Comparison of ENCODE assay signal across 20 cellular contexts in genomic region chr1:189513091-189513490, GRCh38.
"Had no signal": no experiment of that assay in that cellular context is flagged by ENCODE, and none has a peak within 500 bp of the region (broad histone marks: within the 10 kb centered on the region; RNA-seq: fewer than 3 reads in every experiment).

No MANE protein-coding gene starts in this region.

- H2AFZ ChIP-seq: parathyroid adenoma had no signal

- ATAC-seq: activated naive CD8-positive, alpha-beta T cell treated with anti-CD3 and anti-CD28 coated beads, Interleukin-2, amount 50 U/mL, for 24 hours; foreskin keratinocyte; natural killer cell; stimulated activated memory B cell treated with anti-CD40 and anti-IgM and Interleukin-4, amounts not matched to agents 10 μg/mL and 1 μg/mL and 100 μg/mL, for 72 hours had no signal

- H3K36me3 Mint-ChIP-seq: activated CD4-positive, alpha-beta memory T cell treated with anti-CD3 and anti-CD28 coated beads for 36 hours; activated naive CD4-positive, alpha-beta T cell treated with anti-CD3 and anti-CD28 coated beads, Interleukin-2, amount 10 ng/mL, durations not matched to agents 7 days and 5 days; brain; stimulated activated memory B cell treated with anti-CD40 and anti-IgM and Interleukin-4, amounts not matched to agents 10 μg/mL and 1 μg/mL and 100 μg/mL, for 72 hours had no signal

- H3K27me3 ChIP-seq: foreskin keratinocyte, sigmoid colon had no signal

- H3K4me1 Mint-ChIP-seq: activated B cell treated with CpG ODN at 0.5 μM for 24 hours; activated naive CD4-positive, alpha-beta T cell treated with anti-CD3 and anti-CD28 coated beads, Interleukin-2, amount 10 ng/mL, durations not matched to agents 7 days and 5 days; activated naive CD8-positive, alpha-beta T cell treated with anti-CD3 and anti-CD28 coated beads, Interleukin-2, amount 50 U/mL, for 24 hours; brain; natural killer cell; stimulated activated memory B cell treated with anti-CD40 and anti-IgM and Interleukin-4, amounts not matched to agents 10 μg/mL and 1 μg/mL and 100 μg/mL, for 72 hours had no signal

- H3K9me3 ChIP-seq: lower lobe of right lung, sigmoid colon had no signal

- H3K27me3 Mint-ChIP-seq: activated B cell treated with CpG ODN at 0.5 μM for 24 hours; activated CD4-positive, alpha-beta memory T cell treated with anti-CD3 and anti-CD28 coated beads for 36 hours; activated naive CD4-positive, alpha-beta T cell treated with anti-CD3 and anti-CD28 coated beads, Interleukin-2, amount 10 ng/mL, durations not matched to agents 7 days and 5 days; activated naive CD8-positive, alpha-beta T cell treated with anti-CD3 and anti-CD28 coated beads, Interleukin-2, amount 50 U/mL, for 24 hours; activated T-cell treated with anti-CD3 and anti-CD28 coated beads, Interleukin-2, amount 50 U/mL, for 24 hours; brain; stimulated activated memory B cell treated with anti-CD40 and anti-IgM and Interleukin-4, amounts not matched to agents 10 μg/mL and 1 μg/mL and 100 μg/mL, for 72 hours had no signal

- H3K27ac ChIP-seq: epithelial cell of prostate, foreskin keratinocyte, lower lobe of right lung, parathyroid adenoma, sigmoid colon had no signal

- H3K36me3 ChIP-seq: lower lobe of right lung, sigmoid colon had no signal

- H3K4me3 ChIP-seq: lower lobe of right lung, sigmoid colon had no signal

- H3K4me3 Mint-ChIP-seq: activated B cell treated with CpG ODN at 0.5 μM for 24 hours; activated CD4-positive, alpha-beta memory T cell treated with anti-CD3 and anti-CD28 coated beads for 36 hours; activated naive CD4-positive, alpha-beta T cell treated with anti-CD3 and anti-CD28 coated beads, Interleukin-2, amount 10 ng/mL, durations not matched to agents 7 days and 5 days; activated naive CD8-positive, alpha-beta T cell treated with anti-CD3 and anti-CD28 coated beads, Interleukin-2, amount 50 U/mL, for 24 hours; activated T-cell treated with anti-CD3 and anti-CD28 coated beads, Interleukin-2, amount 50 U/mL, for 24 hours; brain; natural killer cell; stimulated activated memory B cell treated with anti-CD40 and anti-IgM and Interleukin-4, amounts not matched to agents 10 μg/mL and 1 μg/mL and 100 μg/mL, for 72 hours had no signal

- H3K27ac Mint-ChIP-seq: activated B cell treated with CpG ODN at 0.5 μM for 24 hours; activated CD4-positive, alpha-beta memory T cell treated with anti-CD3 and anti-CD28 coated beads for 36 hours; activated naive CD4-positive, alpha-beta T cell treated with anti-CD3 and anti-CD28 coated beads, Interleukin-2, amount 10 ng/mL, durations not matched to agents 7 days and 5 days; activated naive CD8-positive, alpha-beta T cell treated with anti-CD3 and anti-CD28 coated beads, Interleukin-2, amount 50 U/mL, for 24 hours; activated T-cell treated with anti-CD3 and anti-CD28 coated beads, Interleukin-2, amount 50 U/mL, for 24 hours; activated T-helper 2 cell treated with anti-CD3 and anti-CD28 coated beads, Interferon-gamma antibody, Interleukin-2, Interleukin-4, amounts not matched to agents 10 μg/mL and 5 μg/mL and 100 μg/mL, durations not matched to agents 14 hours and 24 hours and 36 hours; brain; natural killer cell; stimulated activated memory B cell treated with anti-CD40 and anti-IgM and Interleukin-4, amounts not matched to agents 10 μg/mL and 1 μg/mL and 100 μg/mL, for 72 hours had no signal

- DNase-seq: activated B cell treated with CpG ODN at 0.5 μM for 24 hours; activated CD4-positive, alpha-beta memory T cell treated with anti-CD3 and anti-CD28 coated beads for 36 hours; activated CD4-positive, alpha-beta T cell treated with anti-CD3 and anti-CD28 coated beads for 4 hours; activated naive CD4-positive, alpha-beta T cell treated with anti-CD3 and anti-CD28 coated beads, Interleukin-2, amount 10 ng/mL, durations not matched to agents 7 days and 5 days; activated naive CD8-positive, alpha-beta T cell treated with anti-CD3 and anti-CD28 coated beads, Interleukin-2, amount 50 U/mL, for 24 hours; activated T-cell treated with anti-CD3 and anti-CD28 coated beads, Interleukin-2, amount 50 U/mL, for 24 hours; anterior cingulate cortex; caudate nucleus; foreskin keratinocyte; head of caudate nucleus; lower lobe of right lung; natural killer cell; sigmoid colon; stimulated activated CD4-positive, alpha-beta T cell treated with anti-CD3 and anti-CD28 coated beads, Interleukin-4, amount 100 ng/mL, for 24 hours; SW 1271 had no signal

- H3K4me1 ChIP-seq: foreskin keratinocyte, lower lobe of right lung, parathyroid adenoma, sigmoid colon had no signal

- H3K9ac ChIP-seq: parathyroid adenoma had no signal

- H3K79me2 ChIP-seq: parathyroid adenoma had no signal
